Comparison of ENCODE assay signal across 1 cellular context in the genomic region with DNA sequence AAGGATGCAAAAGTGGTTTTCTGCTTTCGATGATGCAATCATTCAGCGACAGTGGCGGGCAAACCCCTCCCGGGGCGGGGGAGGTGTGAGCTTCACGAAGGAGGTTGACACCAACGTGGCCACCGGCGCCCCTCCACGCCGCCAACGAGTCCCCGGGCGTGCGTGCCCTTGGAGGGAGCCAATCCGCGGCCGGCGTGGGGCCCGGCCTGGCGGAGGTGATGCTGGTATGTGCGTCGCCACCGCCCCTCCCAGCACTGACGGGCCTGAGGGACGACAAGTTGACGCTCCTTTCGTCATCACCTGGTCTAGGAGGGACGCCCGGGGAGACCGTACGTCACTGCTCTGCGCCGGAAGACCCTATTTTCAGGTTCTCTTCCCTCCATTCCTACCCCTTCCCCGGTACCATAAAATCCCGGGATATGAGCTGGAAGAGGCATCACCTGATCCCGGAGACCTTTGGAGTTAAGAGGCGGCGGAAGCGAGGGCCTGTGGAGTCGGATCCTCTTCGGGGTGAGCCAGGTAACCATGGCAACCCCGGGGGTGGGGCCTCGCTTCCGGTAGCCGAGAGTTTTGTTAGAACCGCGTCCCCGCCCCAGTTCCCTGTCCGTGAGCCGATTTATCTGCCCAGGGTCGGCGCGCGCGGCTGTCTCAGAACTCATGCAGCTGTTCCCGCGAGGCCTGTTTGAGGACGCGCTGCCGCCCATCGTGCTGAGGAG.
TF ChIP-seq lines count a peak whose summit lies in the region.

A gene (minus strand): TSS at position 146 of the 716 bp plus-strand sequence. CDS start 463 bp downstream, outside the sequence.

TF ChIP-seq in K562, 482 proteins besides CTCF, POLR2A, EP300 and RAD21 (continued from another document):
- TF ChIP-seq, protein P1, sequence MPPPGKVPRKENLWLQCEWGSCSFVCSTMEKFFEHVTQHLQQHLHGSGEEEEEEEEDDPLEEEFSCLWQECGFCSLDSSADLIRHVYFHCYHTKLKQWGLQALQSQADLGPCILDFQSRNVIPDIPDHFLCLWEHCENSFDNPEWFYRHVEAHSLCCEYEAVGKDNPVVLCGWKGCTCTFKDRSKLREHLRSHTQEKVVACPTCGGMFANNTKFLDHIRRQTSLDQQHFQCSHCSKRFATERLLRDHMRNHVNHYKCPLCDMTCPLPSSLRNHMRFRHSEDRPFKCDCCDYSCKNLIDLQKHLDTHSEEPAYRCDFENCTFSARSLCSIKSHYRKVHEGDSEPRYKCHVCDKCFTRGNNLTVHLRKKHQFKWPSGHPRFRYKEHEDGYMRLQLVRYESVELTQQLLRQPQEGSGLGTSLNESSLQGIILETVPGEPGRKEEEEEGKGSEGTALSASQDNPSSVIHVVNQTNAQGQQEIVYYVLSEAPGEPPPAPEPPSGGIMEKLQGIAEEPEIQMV (tag; conservative IDR thresholded peaks at IDR 0.05; ENCODE audit: low read depth), result no peak
- TF ChIP-seq SMAD3 (CRISPR knock-in tag; conservative IDR thresholded peaks at IDR 0.05) (peak; percentile 64; the same call in 1 of the 2 replicates), NCOA4 (IDR thresholded peaks at IDR 0.05; ENCODE audit: partially characterized antibody) (no peak), LEF1 (IDR thresholded peaks at IDR 0.05) (peak; percentile 8; the same call in 1 of the 2 replicates)
- TF ChIP-seq, protein P2, sequence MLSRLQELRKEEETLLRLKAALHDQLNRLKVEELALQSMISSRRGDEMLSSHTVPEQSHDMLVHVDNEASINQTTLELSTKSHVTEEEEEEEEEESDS (CRISPR knock-in tag; IDR thresholded peaks at IDR 0.05), result no peak
